Comparison of ENCODE assay signal across 8 cellular contexts in the genomic region with DNA sequence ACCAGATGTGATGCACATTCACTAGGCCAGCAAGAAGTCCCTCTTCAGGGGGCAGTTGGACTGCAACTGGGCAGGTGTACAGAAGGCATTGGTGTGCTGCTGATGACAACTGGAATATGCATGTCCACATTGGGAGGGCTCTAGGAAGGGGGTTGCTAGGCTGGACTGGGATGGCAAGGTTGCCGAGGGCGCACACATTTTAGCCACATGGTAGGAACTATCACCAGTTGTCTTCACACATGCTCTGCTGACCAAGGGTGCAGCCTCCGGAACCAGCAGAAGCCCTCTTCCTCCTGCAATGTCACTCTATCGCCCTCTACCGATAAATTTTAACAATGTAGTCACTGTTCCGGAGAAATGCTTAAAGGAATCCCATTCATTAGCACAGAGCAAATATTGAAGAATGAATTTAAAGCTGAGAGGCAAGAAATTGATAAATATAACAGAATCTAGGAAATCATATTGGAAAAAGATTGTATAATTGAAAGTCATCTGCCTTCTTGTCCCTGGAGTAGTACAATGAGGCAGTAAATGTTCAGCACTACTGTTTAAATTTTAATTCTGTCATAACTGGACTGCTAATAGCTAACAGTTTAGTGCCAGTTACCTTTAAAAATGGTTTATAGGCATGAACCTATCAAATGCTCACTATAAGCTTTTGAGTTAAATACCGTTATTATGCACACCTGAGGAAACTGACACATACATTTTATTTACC. TPM values are rescaled to one million over a fixed set of nuclear protein-coding genes. Genes with fewer than 3 reads are reported as not detected.
DNase-seq lines count a peak whose midpoint lies in the region; ATAC-seq and TF ChIP-seq lines count a peak whose summit lies in the region.

No MANE protein-coding gene starts in this region.

- no peaks in the 10 kb centered on the region for H3K9me2 ChIP-seq in PC-3 (replicated peaks; ENCODE audit: low read length)

- peaks cover 6% of the 10 kb centered on the region for H3K4me1 Mint-ChIP-seq in activated naive CD8-positive, alpha-beta T cell treated with anti-CD3 and anti-CD28 coated beads, Interleukin-2, amount 10 ng/mL, durations not matched to agents 7 days and 5 days

- CTCF ChIA-PET in PC-3 (lab: Charles Lee) = interaction anchor here (0.5 to 1.6 kb wide), 5 partner anchors 23 to 493 kb away, joined by 3 to 23 read pairs (median 5); a partner anchor contains a TSS

- no peaks in the 10 kb centered on the region for H3K36me3 Mint-ChIP-seq in activated naive CD8-positive, alpha-beta T cell treated with anti-CD3 and anti-CD28 coated beads, Interleukin-2, amount 10 ng/mL, durations not matched to agents 7 days and 5 days

- H3K4me1 ChIP-seq in PC-3 (ENCODE audit: insufficient read depth, low read length) = no peaks in the 10 kb centered on the region
- peaks cover 0 to 4% (median 0%) of the 10 kb centered on the region in 9 donors for H3K4me1 ChIP-seq in heart right ventricle

- H4K20me1 ChIP-seq in PC-3 (ENCODE audit: low read length) = no peaks in the 10 kb centered on the region

- H3K79me2 ChIP-seq in PC-3 (ENCODE audit: low read length) = no peaks in the 10 kb centered on the region

- no peaks in the 10 kb centered on the region for H3K27me3 ChIP-seq in PC-3 (ENCODE audit: low read length)
- no peaks in the 10 kb centered on the region for H3K27me3 ChIP-seq in heart right ventricle

- H3K9me3 ChIP-seq in PC-3 (ENCODE audit: low read length) (no peaks in the 10 kb centered on the region), heart right ventricle (no peaks in the 10 kb centered on the region)

- peaks cover 8% of the 10 kb centered on the region for H3K27me3 Mint-ChIP-seq in activated naive CD8-positive, alpha-beta T cell treated with anti-CD3 and anti-CD28 coated beads, Interleukin-2, amount 10 ng/mL, durations not matched to agents 7 days and 5 days

- no peak overlapping the region for H3K4me3 Mint-ChIP-seq in activated naive CD8-positive, alpha-beta T cell treated with anti-CD3 and anti-CD28 coated beads, Interleukin-2, amount 10 ng/mL, durations not matched to agents 7 days and 5 days

- POLR2A ChIA-PET in PC-3 (lab: Charles Lee; ENCODE audit: unreplicated experiment) = no interaction called here
- POLR2A ChIA-PET in activated naive CD8-positive, alpha-beta T cell treated with anti-CD3 and anti-CD28 coated beads, Interleukin-2, amount 10 ng/mL, durations not matched to agents 7 days and 5 days (lab: Charles Lee) = no interaction called here

- DNase-seq in SIG-M5 treated with dmso at 0.1 percent for 504 hours (lab: John Stamatoyannopoulos, UW; ENCODE audit: unreplicated experiment) (peak; percentile 68), SIG-M5 (lab: John Stamatoyannopoulos, UW) (no peak), H4 (ENCODE audit: low spot score) (peak; percentile 61), KG1 (lab: John Stamatoyannopoulos, UW) (peak; percentile 43), PC-3 (peak; percentile 84), heart right ventricle (peak in 1 of 2 donors; percentile 50), renal cortical epithelial cell (ENCODE audit: low read depth) (peak; percentile 73)
- DNase-seq in activated naive CD8-positive, alpha-beta T cell treated with anti-CD3 and anti-CD28 coated beads, Interleukin-2, amount 10 ng/mL, durations not matched to agents 7 days and 5 days = peak; percentile 46

- no peaks in the 10 kb centered on the region for H3K36me3 ChIP-seq in PC-3 (ENCODE audit: low read depth, low read length)
- no peaks in the 10 kb centered on the region for H3K36me3 ChIP-seq in heart right ventricle

- peak; percentile 82 for TF ChIP-seq CTCF in PC-3 (conservative IDR thresholded peaks at IDR 0.05; ENCODE audit: low read depth, low read length)
- TF ChIP-seq CTCF in heart right ventricle (IDR thresholded peaks at IDR 0.05) = peak; percentile 68 to 92 (median 89)

- H3K4me2 ChIP-seq in PC-3 (ENCODE audit: low read length) = no peak overlapping the region

- H3K27ac ChIP-seq in PC-3 (ENCODE audit: low read length) (no peak overlapping the region), heart right ventricle (no peak overlapping the region)

- H3F3A ChIP-seq in PC-3 (ENCODE audit: low read length, unreplicated experiment) = no peaks in the 10 kb centered on the region

- H3K9me3 Mint-ChIP-seq in activated naive CD8-positive, alpha-beta T cell treated with anti-CD3 and anti-CD28 coated beads, Interleukin-2, amount 10 ng/mL, durations not matched to agents 7 days and 5 days = no peaks in the 10 kb centered on the region

- intact Hi-C loops in PC-3 (cut with micrococcal nuclease) = no loop called here
- intact Hi-C loops in heart right ventricle (cut with DNase I) = loop anchor here in 7 of 10 donors (1.0 to 10.0 kb wide), 7 partner anchors 469 to 484 kb away; no protein-coding TSS in a partner anchor

- no TSS peak for BruUV-seq in PC-3 (replicated peaks; lab: Mats Ljungman, UMichigan)

- H3K4me3 ChIP-seq in PC-3 (ENCODE audit: low read length) = no peak overlapping the region
- H3K4me3 ChIP-seq in heart right ventricle = no peak overlapping the region

- no peak overlapping the region for H3K9ac ChIP-seq in PC-3 (ENCODE audit: low read length)

- 0 out of 2 replicates have a peak overlapping the region, but pooled peaks have one; percentile 3 for H2AFZ ChIP-seq in PC-3 (ENCODE audit: low read length)

- 6 to 7% methylated on average over 7 of the region's 7 CpGs for WGBS in heart right ventricle, 2 donors

- no peak overlapping the region for H3K27ac Mint-ChIP-seq in activated naive CD8-positive, alpha-beta T cell treated with anti-CD3 and anti-CD28 coated beads, Interleukin-2, amount 10 ng/mL, durations not matched to agents 7 days and 5 days

- ATAC-seq in PC-3 = peak; percentile 91
- ATAC-seq in activated naive CD8-positive, alpha-beta T cell treated with anti-CD3 and anti-CD28 coated beads, Interleukin-2, amount 10 ng/mL, durations not matched to agents 7 days and 5 days (ENCODE audit: low read depth) = peak; percentile 89
- peak; percentile 79 to 91 (median 89) for ATAC-seq in heart right ventricle

RNA-seq across cellular contexts. Expression of a gene that starts 22.6 kb away (rescaled TPM):
- total RNA-seq in H4 (2014; rRNA removed; shearing (Covaris generic)) = 4.0 and 5.7 TPM in 2 replicates
- total RNA-seq in PC-3 (2014; rRNA removed) (7.8 and 8.9 TPM in 2 replicates), heart right ventricle (10 to 100 TPM in 8 of 10 donors, 1 to 10 TPM in 2; 7.0 to 13.4 (median 11.9) TPM), renal cortical epithelial cell (8.8 and 9.2 TPM in 2 replicates)
- 10 to 100 TPM; 11.6 to 12.6 TPM for total RNA-seq in activated naive CD8-positive, alpha-beta T cell treated with anti-CD3 and anti-CD28 coated beads, Interleukin-2, amount 10 ng/mL, durations not matched to agents 7 days and 5 days
- 10 to 100 TPM in 1 of 2 donors, 1 to 10 TPM in 1; 6.4 to 16.7 TPM for polyA plus RNA-seq in heart right ventricle
